In the genomic region with DNA sequence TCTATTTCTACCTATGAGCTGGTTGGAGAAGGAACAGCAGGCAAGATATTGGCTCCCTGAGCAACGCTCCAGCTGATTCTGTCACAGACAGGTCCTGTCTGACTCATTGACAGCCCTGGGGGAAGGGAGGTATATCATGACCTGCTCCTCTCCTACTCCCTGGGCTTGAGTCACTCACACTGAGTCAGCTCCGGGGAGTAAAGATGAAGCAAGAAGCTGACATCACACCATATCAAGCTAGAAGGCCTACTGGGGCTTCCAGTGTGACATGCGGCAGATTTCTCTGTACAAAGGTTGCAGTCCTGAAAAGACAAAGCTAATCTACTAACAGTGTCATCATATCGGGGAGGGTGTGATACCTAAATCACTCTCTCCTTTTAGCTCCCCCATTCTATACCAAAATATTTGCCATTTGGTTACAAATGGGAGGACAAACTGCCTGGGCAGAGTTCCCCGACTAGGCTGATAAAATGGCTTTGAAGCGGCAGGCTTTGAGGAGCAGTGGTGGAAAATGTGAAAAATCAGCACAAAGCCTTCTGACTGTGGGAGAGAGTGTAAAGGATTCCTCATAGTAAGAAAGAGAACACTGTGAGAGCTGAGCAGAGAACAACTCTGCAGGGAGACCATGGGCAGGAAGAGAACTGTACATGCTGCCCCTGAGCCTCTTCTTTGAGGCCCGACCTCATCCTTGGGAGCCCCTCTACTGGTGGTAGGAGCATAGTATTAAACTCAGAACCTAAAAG, we compare ENCODE assay signal across 8 cellular contexts. TPM values are rescaled to one million over a fixed set of nuclear protein-coding genes. Genes with fewer than 3 reads are reported as not detected.
DNase-seq lines count a peak whose midpoint lies in the region; ATAC-seq and TF ChIP-seq lines count a peak whose summit lies in the region.

No MANE protein-coding gene starts in this region.

- WGBS in smooth muscle cell (ENCODE audit: low lambda C conversion rate), result 10% methylated on average over 7 of the region's 7 CpGs

- H3K27ac ChIP-seq in right atrium auricular region, result peak overlapping the region; percentile 78 to 93
- H3K27ac ChIP-seq in smooth muscle cell (ENCODE audit: low read depth), result peak overlapping the region; percentile 99

- peak overlapping the region; percentile 72 for H3K4me2 ChIP-seq in smooth muscle cell

- peaks cover 10% of the 10 kb centered on the region for H3K79me2 ChIP-seq in smooth muscle cell (ENCODE audit: low read depth)

- H3K4me3 ChIP-seq in right atrium auricular region (no peak overlapping the region), smooth muscle cell (no peak overlapping the region)

- H3K9ac ChIP-seq in smooth muscle cell (ENCODE audit: low read depth), result peak overlapping the region; percentile 95

- peaks cover 20% of the 10 kb centered on the region for H3F3A ChIP-seq in smooth muscle cell (ENCODE audit: low read depth)

- no peak overlapping the region for H2AFZ ChIP-seq in smooth muscle cell (ENCODE audit: low read depth)

- DNase-seq in EH (ENCODE audit: low read depth) (peak; percentile 100), SK-MEL-5 (ENCODE audit: low read depth, low spot score) (peak; percentile 74), right atrium auricular region (ENCODE audit: low spot score) (peak; percentile 94), smooth muscle cell (lab: John Stamatoyannopoulos, UW; ENCODE audit: unreplicated experiment) (peak; percentile 45), NCI-H2227 (lab: John Stamatoyannopoulos, UW; ENCODE audit: unreplicated experiment) (no peak)
- peak; percentile 74 for DNase-seq in activated naive CD8-positive, alpha-beta T cell treated with anti-CD3 and anti-CD28 coated beads, Interleukin-2, amount 50 U/mL, for 16 hours (ENCODE audit: low read depth, low spot score)

- H3K9me3 ChIP-seq in right atrium auricular region (no peaks in the 10 kb centered on the region), smooth muscle cell (replicated peaks; ENCODE audit: low read depth) (no peaks in the 10 kb centered on the region)

- H3K4me1 ChIP-seq in right atrium auricular region (peaks cover 0 to 77% of the 10 kb centered on the region in 2 donors), smooth muscle cell (ENCODE audit: low read depth) (peaks cover 33% of the 10 kb centered on the region)

- in situ Hi-C loops in SK-MEL-5 (cut with HindIII; ENCODE audit: low pct_unique_long_range_greater_than_20kb, low sequenced_read_pairs), result no loop called here

- ATAC-seq in GM19452 (IDR thresholded peaks at IDR 0.05; ENCODE audit: unreplicated experiment), result no peak
- no peak for ATAC-seq in HG03025 (IDR thresholded peaks at IDR 0.05; ENCODE audit: low FRiP score, unreplicated experiment)

- H3K36me3 ChIP-seq in right atrium auricular region, result peaks cover 47% of the 10 kb centered on the region
- H3K36me3 ChIP-seq in smooth muscle cell (ENCODE audit: low read depth), result peaks cover 3% of the 10 kb centered on the region

- TF ChIP-seq CTCF in right atrium auricular region (IDR thresholded peaks at IDR 0.05) (no peak), smooth muscle cell (IDR thresholded peaks at IDR 0.05; ENCODE audit: borderline replicate concordance, insufficient read depth, poor library complexity, severe bottlenecking) (no peak)

- H4K20me1 ChIP-seq in smooth muscle cell (ENCODE audit: low read depth), result peaks cover 26% of the 10 kb centered on the region

- no peaks in the 10 kb centered on the region for H3K27me3 ChIP-seq in right atrium auricular region
- no peaks in the 10 kb centered on the region for H3K27me3 ChIP-seq in smooth muscle cell (ENCODE audit: low read depth)

RNA-seq across cellular contexts. Expression of a gene that starts 15.5 kb away (rescaled TPM):
- 49.4 and 49.6 TPM in 2 replicates for total RNA-seq in SK-MEL-5 (2014; rRNA removed; shearing (Covaris generic))
- 105 and 123 TPM in 2 replicates for polyA plus RNA-seq in SK-MEL-5 (2015; cell fraction: cytosol; rRNA removed)
- 146 and 187 TPM in 2 replicates for polyA plus RNA-seq in SK-MEL-5 (2015; cell fraction: nucleus; rRNA removed)
- 10 to 100 TPM; 46.5 to 61.8 TPM for total RNA-seq in right atrium auricular region
- total RNA-seq in smooth muscle cell, result 28.0 and 32.2 TPM in 2 replicates
- polyA plus RNA-seq in smooth muscle cell, result 46.7 and 58.7 TPM in 2 replicates

RNA-seq across cellular contexts. Expression of a gene that starts 29.7 kb away (rescaled TPM):
- total RNA-seq in SK-MEL-5 (2014; rRNA removed; shearing (Covaris generic)), result 29.0 and 31.0 TPM in 2 replicates
- 41.3 and 49.3 TPM in 2 replicates for polyA plus RNA-seq in SK-MEL-5 (2015; cell fraction: cytosol; rRNA removed)
- 52.9 and 67.5 TPM in 2 replicates for polyA plus RNA-seq in SK-MEL-5 (2015; cell fraction: nucleus; rRNA removed)
- total RNA-seq in right atrium auricular region (10 to 100 TPM; 12.9 to 26.3 TPM), smooth muscle cell (10.7 and 13.1 TPM in 2 replicates)
- 2.4 and 4.2 TPM in 2 replicates for polyA plus RNA-seq in smooth muscle cell

RNA-seq across cellular contexts. Expression of a gene that starts 35.3 kb away (rescaled TPM):
- total RNA-seq in SK-MEL-5 (2014; rRNA removed; shearing (Covaris generic)), result 102 and 125 TPM in 2 replicates
- polyA plus RNA-seq in SK-MEL-5 (2015; cell fraction: cytosol; rRNA removed), result 83.4 and 86.1 TPM in 2 replicates
- 230 and 287 TPM in 2 replicates for polyA plus RNA-seq in SK-MEL-5 (2015; cell fraction: nucleus; rRNA removed)
- 10 to 100 TPM; 17.9 to 20.2 TPM for total RNA-seq in right atrium auricular region
- 22.7 and 53.0 TPM in 2 replicates for total RNA-seq in smooth muscle cell
- polyA plus RNA-seq in smooth muscle cell, result 12.4 and 16.3 TPM in 2 replicates

RNA-seq across cellular contexts. Expression of a gene that starts 57.2 kb away (rescaled TPM):
- total RNA-seq in SK-MEL-5 (2014; rRNA removed; shearing (Covaris generic)), result 370 and 398 TPM in 2 replicates
- polyA plus RNA-seq in SK-MEL-5 (2015; cell fraction: cytosol; rRNA removed), result 249 and 287 TPM in 2 replicates
- 206 and 214 TPM in 2 replicates for polyA plus RNA-seq in SK-MEL-5 (2015; cell fraction: nucleus; rRNA removed)
- total RNA-seq in right atrium auricular region (100 to 1,000 TPM; 109 to 157 TPM), smooth muscle cell (97.2 and 109 TPM in 2 replicates)
- 192 and 198 TPM in 2 replicates for polyA plus RNA-seq in smooth muscle cell
